In the genomic region with DNA sequence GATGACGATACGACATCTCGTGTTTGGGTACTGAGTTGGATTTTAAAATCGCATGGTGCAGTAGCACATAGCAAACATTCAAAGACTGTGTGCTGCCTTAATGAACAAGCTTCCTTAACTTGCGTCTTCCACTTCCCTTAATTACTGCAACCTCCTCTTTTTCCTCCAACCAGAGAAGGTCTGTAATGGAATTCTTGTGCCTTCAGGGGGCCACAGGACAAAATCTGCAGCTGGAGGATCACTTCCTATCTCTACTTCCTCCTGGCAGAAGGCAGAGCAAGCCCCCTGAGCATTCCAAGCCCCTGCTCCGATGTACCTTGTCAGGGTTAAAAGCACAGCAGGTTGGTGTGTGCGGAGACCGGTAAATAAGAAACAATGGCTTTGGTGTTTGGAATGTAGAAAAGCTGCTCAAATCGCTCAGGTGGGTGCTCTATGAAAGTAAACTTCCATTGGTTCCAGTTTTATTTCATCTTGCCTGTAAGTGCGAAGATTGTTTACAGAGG, we compare ENCODE assay signal across 33 cellular contexts.
"Had no signal": no experiment of that assay in that cellular context is flagged by ENCODE, and none has a peak within 500 bp of the region (broad histone marks: within the 10 kb centered on the region; RNA-seq: fewer than 3 reads in every experiment).

No MANE protein-coding gene starts in this region.

- H3K4me1 Mint-ChIP-seq: activated CD8-positive, alpha-beta memory T cell treated with anti-CD3 and anti-CD28 coated beads, Interleukin-2, amount 10 ng/mL, durations not matched to agents 7 days and 5 days; activated naive CD8-positive, alpha-beta T cell treated with anti-CD3 and anti-CD28 coated beads for 36 hours; naive B cell; stimulated activated effector memory CD8-positive, alpha-beta T cell treated with anti-CD3 and anti-CD28 coated beads, Interleukin-12 subunit alpha, Interleukin-12 subunit beta, amount 100 ng/mL, for 72 hours had no signal

- H3K27ac ChIP-seq: adrenal gland, body of pancreas, left ventricle myocardium inferior, ovary, skin epidermis, thoracic aorta, vagina had no signal

- DNase-seq: activated CD4-positive, alpha-beta T cell treated with anti-CD3 and anti-CD28 coated beads for 1 hour; activated CD8-positive, alpha-beta memory T cell treated with anti-CD3 and anti-CD28 coated beads, Interleukin-2, amount 10 ng/mL, durations not matched to agents 7 days and 5 days; activated CD8-positive, alpha-beta T cell treated with anti-CD3 and anti-CD28 coated beads, Interleukin-2, amount 10 ng/mL, durations not matched to agents 7 days and 5 days; activated effector memory CD4-positive, alpha-beta T cell treated with anti-CD3 and anti-CD28 coated beads, Interleukin-2, amount 50 U/mL, for 16 hours; activated naive CD4-positive, alpha-beta T cell treated with anti-CD3 and anti-CD28 coated beads for 36 hours; activated naive CD8-positive, alpha-beta T cell treated with anti-CD3 and anti-CD28 coated beads for 36 hours; adrenal gland; aorta; body of pancreas; dermis blood vessel endothelial cell; effector memory CD8-positive, alpha-beta T cell; head of caudate nucleus; hypothalamus; islet precursor cell; left ventricle myocardium inferior; naive B cell; nephron progenitor cell; ovary; stimulated activated CD4-positive, alpha-beta T cell treated with anti-CD3 and anti-CD28 coated beads, Interleukin-12 subunit alpha, Interleukin-12 subunit beta, amount 100 ng/mL, for 4 hours; stimulated activated CD4-positive, alpha-beta T cell treated with anti-CD3 and anti-CD28 coated beads, Interleukin-4, amount 100 ng/mL, for 1 hour; T-helper 2 cell; trophoblast cell had no signal

- FAIRE-seq: colon, endothelial cell of umbilical vein had no signal

- H3K36me3 Mint-ChIP-seq: activated CD8-positive, alpha-beta memory T cell treated with anti-CD3 and anti-CD28 coated beads, Interleukin-2, amount 10 ng/mL, durations not matched to agents 7 days and 5 days; activated naive CD8-positive, alpha-beta T cell treated with anti-CD3 and anti-CD28 coated beads for 36 hours; mesothelial cell of epicardium; naive B cell; stimulated activated effector memory CD8-positive, alpha-beta T cell treated with anti-CD3 and anti-CD28 coated beads, Interleukin-12 subunit alpha, Interleukin-12 subunit beta, amount 100 ng/mL, for 72 hours had no signal

- H3K27me3 ChIP-seq: adrenal gland, body of pancreas, ovary, vagina had no signal

- H3K36me3 ChIP-seq: adrenal gland, left ventricle myocardium inferior, ovary, thoracic aorta, vagina had no signal

- ATAC-seq: activated CD8-positive, alpha-beta memory T cell treated with anti-CD3 and anti-CD28 coated beads, Interleukin-2, amount 10 ng/mL, durations not matched to agents 7 days and 5 days; activated CD8-positive, alpha-beta T cell treated with anti-CD3 and anti-CD28 coated beads, Interleukin-2, amount 10 ng/mL, durations not matched to agents 7 days and 5 days; body of pancreas; effector memory CD8-positive, alpha-beta T cell; sciatic nerve; stimulated activated effector memory CD8-positive, alpha-beta T cell treated with anti-CD3 and anti-CD28 coated beads, Interleukin-12 subunit alpha, Interleukin-12 subunit beta, amount 100 ng/mL, for 72 hours had no signal

- H3K9me3 Mint-ChIP-seq: activated T-helper 1 cell treated with anti-CD3 and anti-CD28 coated beads, Interleukin-12 subunit alpha, Interleukin-12 subunit beta, Interleukin-2, Interleukin-4 antibody, amounts not matched to agents 30 ng/mL and 10 ng/mL and 1 ng/mL, durations not matched to agents 14 hours and 24 hours and 36 hours; effector memory CD8-positive, alpha-beta T cell; stimulated activated effector memory CD8-positive, alpha-beta T cell treated with anti-CD3 and anti-CD28 coated beads, Interleukin-12 subunit alpha, Interleukin-12 subunit beta, amount 100 ng/mL, for 72 hours; stimulated activated naive CD8-positive, alpha-beta T cell treated with anti-CD3 and anti-CD28 coated beads, Interleukin-15, Interleukin-2, amounts not matched to agents 100 ng/mL and 50 ng/mL, for 24 hours had no signal

- H3K27ac Mint-ChIP-seq: activated CD8-positive, alpha-beta memory T cell treated with anti-CD3 and anti-CD28 coated beads, Interleukin-2, amount 10 ng/mL, durations not matched to agents 7 days and 5 days; activated CD8-positive, alpha-beta T cell treated with anti-CD3 and anti-CD28 coated beads, Interleukin-2, amount 10 ng/mL, durations not matched to agents 7 days and 5 days; activated naive CD4-positive, alpha-beta T cell treated with anti-CD3 and anti-CD28 coated beads for 36 hours; activated naive CD8-positive, alpha-beta T cell treated with anti-CD3 and anti-CD28 coated beads for 36 hours; activated T-helper 1 cell treated with anti-CD3 and anti-CD28 coated beads, Interleukin-12 subunit alpha, Interleukin-12 subunit beta, Interleukin-2, Interleukin-4 antibody, amounts not matched to agents 30 ng/mL and 10 ng/mL and 1 ng/mL, durations not matched to agents 14 hours and 24 hours and 36 hours; effector memory CD8-positive, alpha-beta T cell; mesothelial cell of epicardium; nephron progenitor cell; progenitor cell of endocrine pancreas; stimulated activated effector memory CD8-positive, alpha-beta T cell treated with anti-CD3 and anti-CD28 coated beads, Interleukin-12 subunit alpha, Interleukin-12 subunit beta, amount 100 ng/mL, for 72 hours; stimulated activated naive CD8-positive, alpha-beta T cell treated with anti-CD3 and anti-CD28 coated beads, Interleukin-15, Interleukin-2, amounts not matched to agents 100 ng/mL and 50 ng/mL, for 24 hours had no signal

- H3K4me3 ChIP-seq: adrenal gland, body of pancreas, left ventricle myocardium inferior, ovary, skin epidermis, thoracic aorta, vagina had no signal

- H3K9me3 ChIP-seq: body of pancreas, ovary, thoracic aorta had no signal

- H3K4me1 ChIP-seq: adrenal gland, body of pancreas, left ventricle myocardium inferior, vagina had no signal

- H3K4me3 Mint-ChIP-seq: activated CD8-positive, alpha-beta memory T cell treated with anti-CD3 and anti-CD28 coated beads, Interleukin-2, amount 10 ng/mL, durations not matched to agents 7 days and 5 days; activated CD8-positive, alpha-beta T cell treated with anti-CD3 and anti-CD28 coated beads, Interleukin-2, amount 10 ng/mL, durations not matched to agents 7 days and 5 days; activated naive CD4-positive, alpha-beta T cell treated with anti-CD3 and anti-CD28 coated beads for 36 hours; activated naive CD8-positive, alpha-beta T cell treated with anti-CD3 and anti-CD28 coated beads for 36 hours; activated T-helper 1 cell treated with anti-CD3 and anti-CD28 coated beads, Interleukin-12 subunit alpha, Interleukin-12 subunit beta, Interleukin-2, Interleukin-4 antibody, amounts not matched to agents 30 ng/mL and 10 ng/mL and 1 ng/mL, durations not matched to agents 14 hours and 24 hours and 36 hours; effector memory CD8-positive, alpha-beta T cell; mesothelial cell of epicardium; naive B cell; nephron progenitor cell; stimulated activated effector memory CD8-positive, alpha-beta T cell treated with anti-CD3 and anti-CD28 coated beads, Interleukin-12 subunit alpha, Interleukin-12 subunit beta, amount 100 ng/mL, for 72 hours; stimulated activated naive CD8-positive, alpha-beta T cell treated with anti-CD3 and anti-CD28 coated beads, Interleukin-15, Interleukin-2, amounts not matched to agents 100 ng/mL and 50 ng/mL, for 24 hours had no signal
